1 cellular context compared by ENCODE assay signal in the genomic region with DNA sequence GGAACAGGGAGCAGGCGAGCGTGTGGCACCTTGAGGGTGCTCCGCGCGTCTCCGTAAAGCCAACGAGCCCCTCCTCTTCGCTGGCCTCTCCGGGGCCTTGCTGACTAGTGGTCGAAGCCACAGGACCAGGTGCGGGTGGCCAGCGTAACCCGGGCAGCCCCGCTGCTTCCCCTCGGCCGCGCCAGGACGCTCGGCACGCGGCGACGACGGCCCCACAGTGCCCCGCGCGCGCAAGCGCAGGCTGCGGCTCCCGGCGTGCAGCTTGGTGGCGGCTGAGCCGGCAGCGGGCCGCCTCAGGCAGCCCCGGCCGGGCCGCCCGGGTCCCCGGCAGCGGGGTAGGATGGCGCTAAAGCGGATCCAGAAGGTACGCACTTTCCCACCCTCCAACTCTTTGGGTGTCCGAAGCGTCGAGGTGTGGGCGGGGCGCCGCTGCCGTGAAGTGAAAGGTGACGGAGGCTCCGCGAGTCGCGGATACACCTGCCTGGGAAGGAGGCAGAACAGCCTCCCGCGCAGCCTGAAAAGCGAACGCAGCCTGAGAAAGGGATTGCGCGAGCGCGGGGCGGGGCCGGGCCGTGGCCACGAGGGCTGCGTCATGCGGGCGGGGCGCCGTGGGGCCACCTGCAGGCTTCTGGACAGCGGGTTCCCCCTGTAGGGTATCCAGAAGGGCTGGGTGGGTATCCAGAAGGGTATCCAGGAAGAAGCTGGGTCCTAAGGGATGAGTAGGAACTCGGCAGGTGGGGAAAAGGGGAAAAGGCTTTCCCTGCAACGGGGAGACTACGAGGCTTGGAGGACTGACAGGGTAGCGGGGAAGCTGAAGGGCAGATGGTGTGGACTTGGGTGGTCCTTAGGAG.
TF ChIP-seq lines count a peak whose summit lies in the region.

A gene (plus strand): TSS at position 244 of the 851 bp plus-strand sequence. CDS start 97 bp downstream, at position 341.

TF ChIP-seq in HepG2, 621 proteins besides CTCF, POLR2A, EP300 and RAD21 (continued from another document):
- TF ChIP-seq, protein P1, sequence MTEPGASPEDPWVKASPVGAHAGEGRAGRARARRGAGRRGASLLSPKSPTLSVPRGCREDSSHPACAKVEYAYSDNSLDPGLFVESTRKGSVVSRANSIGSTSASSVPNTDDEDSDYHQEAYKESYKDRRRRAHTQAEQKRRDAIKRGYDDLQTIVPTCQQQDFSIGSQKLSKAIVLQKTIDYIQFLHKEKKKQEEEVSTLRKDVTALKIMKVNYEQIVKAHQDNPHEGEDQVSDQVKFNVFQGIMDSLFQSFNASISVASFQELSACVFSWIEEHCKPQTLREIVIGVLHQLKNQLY (CRISPR knock-in tag; IDR thresholded peaks at IDR 0.05) = peak; percentile 30; the same call in 1 of the 2 replicates
- no peak for TF ChIP-seq ZNF672 (CRISPR knock-in tag; IDR thresholded peaks at IDR 0.05)
- no peak for TF ChIP-seq FOXJ3 (CRISPR knock-in tag; IDR thresholded peaks at IDR 0.05; ENCODE audit: borderline replicate concordance)
- no peak; the same call in 1 of the 2 replicates for TF ChIP-seq BRD4 (CRISPR knock-in tag; IDR thresholded peaks at IDR 0.05)
- TF ChIP-seq, protein P2, sequence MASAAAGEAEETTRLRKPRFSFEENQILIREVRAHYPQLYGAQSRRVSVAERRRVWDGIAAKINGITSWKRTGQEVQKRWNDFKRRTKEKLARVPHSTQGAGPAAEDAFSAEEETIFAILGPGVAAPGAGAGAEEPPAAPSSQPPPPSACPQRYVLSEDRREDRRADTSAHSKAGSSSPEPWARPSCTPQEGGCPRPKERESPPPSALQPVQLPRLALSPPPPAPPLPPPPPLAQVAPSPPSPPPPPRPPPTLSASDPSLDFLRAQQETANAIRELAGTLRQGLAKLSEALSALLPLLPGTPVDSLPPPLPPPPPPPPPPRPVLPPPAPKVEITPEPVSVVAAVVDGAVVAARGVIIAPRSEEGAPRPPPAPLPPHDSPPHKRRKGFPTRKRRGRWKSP (CRISPR knock-in tag; IDR thresholded peaks at IDR 0.05) = peak; percentile 96
- TF ChIP-seq NR2F1 (CRISPR knock-in tag; IDR thresholded peaks at IDR 0.05) = no peak
- TF ChIP-seq, protein P3, sequence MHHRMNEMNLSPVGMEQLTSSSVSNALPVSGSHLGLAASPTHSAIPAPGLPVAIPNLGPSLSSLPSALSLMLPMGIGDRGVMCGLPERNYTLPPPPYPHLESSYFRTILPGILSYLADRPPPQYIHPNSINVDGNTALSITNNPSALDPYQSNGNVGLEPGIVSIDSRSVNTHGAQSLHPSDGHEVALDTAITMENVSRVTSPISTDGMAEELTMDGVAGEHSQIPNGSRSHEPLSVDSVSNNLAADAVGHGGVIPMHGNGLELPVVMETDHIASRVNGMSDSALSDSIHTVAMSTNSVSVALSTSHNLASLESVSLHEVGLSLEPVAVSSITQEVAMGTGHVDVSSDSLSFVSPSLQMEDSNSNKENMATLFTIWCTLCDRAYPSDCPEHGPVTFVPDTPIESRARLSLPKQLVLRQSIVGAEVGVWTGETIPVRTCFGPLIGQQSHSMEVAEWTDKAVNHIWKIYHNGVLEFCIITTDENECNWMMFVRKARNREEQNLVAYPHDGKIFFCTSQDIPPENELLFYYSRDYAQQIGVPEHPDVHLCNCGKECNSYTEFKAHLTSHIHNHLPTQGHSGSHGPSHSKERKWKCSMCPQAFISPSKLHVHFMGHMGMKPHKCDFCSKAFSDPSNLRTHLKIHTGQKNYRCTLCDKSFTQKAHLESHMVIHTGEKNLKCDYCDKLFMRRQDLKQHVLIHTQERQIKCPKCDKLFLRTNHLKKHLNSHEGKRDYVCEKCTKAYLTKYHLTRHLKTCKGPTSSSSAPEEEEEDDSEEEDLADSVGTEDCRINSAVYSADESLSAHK (CRISPR knock-in tag; IDR thresholded peaks at IDR 0.05; ENCODE audit: borderline replicate concordance) = no peak
- peak; percentile 93; the same call in 1 of the 2 replicates for TF ChIP-seq ZNF790 (CRISPR knock-in tag; IDR thresholded peaks at IDR 0.05; ENCODE audit: borderline replicate concordance)
- peak; percentile 65; the same call in 1 of the 2 replicates for TF ChIP-seq PITX1 (CRISPR knock-in tag; IDR thresholded peaks at IDR 0.05)
- TF ChIP-seq, protein P4, sequence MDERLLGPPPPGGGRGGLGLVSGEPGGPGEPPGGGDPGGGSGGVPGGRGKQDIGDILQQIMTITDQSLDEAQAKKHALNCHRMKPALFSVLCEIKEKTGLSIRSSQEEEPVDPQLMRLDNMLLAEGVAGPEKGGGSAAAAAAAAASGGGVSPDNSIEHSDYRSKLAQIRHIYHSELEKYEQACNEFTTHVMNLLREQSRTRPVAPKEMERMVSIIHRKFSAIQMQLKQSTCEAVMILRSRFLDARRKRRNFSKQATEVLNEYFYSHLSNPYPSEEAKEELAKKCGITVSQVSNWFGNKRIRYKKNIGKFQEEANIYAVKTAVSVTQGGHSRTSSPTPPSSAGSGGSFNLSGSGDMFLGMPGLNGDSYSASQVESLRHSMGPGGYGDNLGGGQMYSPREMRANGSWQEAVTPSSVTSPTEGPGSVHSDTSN (CRISPR knock-in tag; IDR thresholded peaks at IDR 0.05) = no peak
- TF ChIP-seq, protein P5, sequence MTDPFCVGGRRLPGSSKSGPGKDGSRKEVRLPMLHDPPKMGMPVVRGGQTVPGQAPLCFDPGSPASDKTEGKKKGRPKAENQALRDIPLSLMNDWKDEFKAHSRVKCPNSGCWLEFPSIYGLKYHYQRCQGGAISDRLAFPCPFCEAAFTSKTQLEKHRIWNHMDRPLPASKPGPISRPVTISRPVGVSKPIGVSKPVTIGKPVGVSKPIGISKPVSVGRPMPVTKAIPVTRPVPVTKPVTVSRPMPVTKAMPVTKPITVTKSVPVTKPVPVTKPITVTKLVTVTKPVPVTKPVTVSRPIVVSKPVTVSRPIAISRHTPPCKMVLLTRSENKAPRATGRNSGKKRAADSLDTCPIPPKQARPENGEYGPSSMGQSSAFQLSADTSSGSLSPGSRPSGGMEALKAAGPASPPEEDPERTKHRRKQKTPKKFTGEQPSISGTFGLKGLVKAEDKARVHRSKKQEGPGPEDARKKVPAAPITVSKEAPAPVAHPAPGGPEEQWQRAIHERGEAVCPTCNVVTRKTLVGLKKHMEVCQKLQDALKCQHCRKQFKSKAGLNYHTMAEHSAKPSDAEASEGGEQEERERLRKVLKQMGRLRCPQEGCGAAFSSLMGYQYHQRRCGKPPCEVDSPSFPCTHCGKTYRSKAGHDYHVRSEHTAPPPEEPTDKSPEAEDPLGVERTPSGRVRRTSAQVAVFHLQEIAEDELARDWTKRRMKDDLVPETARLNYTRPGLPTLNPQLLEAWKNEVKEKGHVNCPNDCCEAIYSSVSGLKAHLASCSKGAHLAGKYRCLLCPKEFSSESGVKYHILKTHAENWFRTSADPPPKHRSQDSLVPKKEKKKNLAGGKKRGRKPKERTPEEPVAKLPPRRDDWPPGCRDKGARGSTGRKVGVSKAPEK (CRISPR knock-in tag; IDR thresholded peaks at IDR 0.05; ENCODE audit: borderline replicate concordance) = no peak
- TF ChIP-seq ZSCAN21 (CRISPR knock-in tag; IDR thresholded peaks at IDR 0.05; ENCODE audit: borderline replicate concordance) = peak; percentile 98
- TF ChIP-seq NFIB (CRISPR knock-in tag; IDR thresholded peaks at IDR 0.05; ENCODE audit: borderline replicate concordance) = no peak
- TF ChIP-seq SIX4 (CRISPR knock-in tag; IDR thresholded peaks at IDR 0.05) = no peak
TF ChIP-seq in HepG2: peak in this region for 367.
